Comparison of ENCODE assay signal across 1 cellular context in the genomic region with DNA sequence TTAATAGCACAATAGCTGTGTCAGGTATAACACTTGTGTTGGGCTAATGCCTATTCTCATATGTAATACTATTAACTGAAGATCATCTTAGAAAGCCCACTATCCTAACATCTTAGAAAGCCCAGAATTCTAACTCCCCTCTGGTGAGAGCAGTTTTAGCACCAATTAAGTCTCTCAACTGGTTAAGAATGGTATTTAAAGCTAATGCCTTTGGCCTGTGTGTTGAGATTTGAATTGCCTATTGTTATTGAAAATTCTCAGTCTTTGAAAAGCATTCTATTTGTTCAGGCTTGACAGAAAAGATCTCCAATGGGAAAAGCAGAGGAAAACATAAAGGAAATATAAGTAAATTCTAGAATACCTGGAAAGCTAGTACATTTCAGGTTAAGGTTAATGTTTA.
TF ChIP-seq lines count a peak whose summit lies in the region.

No MANE protein-coding gene starts in this region.

TF ChIP-seq in H1, 55 proteins besides CTCF, POLR2A, EP300 and RAD21 (continued from another document):
- TF ChIP-seq, protein P1, sequence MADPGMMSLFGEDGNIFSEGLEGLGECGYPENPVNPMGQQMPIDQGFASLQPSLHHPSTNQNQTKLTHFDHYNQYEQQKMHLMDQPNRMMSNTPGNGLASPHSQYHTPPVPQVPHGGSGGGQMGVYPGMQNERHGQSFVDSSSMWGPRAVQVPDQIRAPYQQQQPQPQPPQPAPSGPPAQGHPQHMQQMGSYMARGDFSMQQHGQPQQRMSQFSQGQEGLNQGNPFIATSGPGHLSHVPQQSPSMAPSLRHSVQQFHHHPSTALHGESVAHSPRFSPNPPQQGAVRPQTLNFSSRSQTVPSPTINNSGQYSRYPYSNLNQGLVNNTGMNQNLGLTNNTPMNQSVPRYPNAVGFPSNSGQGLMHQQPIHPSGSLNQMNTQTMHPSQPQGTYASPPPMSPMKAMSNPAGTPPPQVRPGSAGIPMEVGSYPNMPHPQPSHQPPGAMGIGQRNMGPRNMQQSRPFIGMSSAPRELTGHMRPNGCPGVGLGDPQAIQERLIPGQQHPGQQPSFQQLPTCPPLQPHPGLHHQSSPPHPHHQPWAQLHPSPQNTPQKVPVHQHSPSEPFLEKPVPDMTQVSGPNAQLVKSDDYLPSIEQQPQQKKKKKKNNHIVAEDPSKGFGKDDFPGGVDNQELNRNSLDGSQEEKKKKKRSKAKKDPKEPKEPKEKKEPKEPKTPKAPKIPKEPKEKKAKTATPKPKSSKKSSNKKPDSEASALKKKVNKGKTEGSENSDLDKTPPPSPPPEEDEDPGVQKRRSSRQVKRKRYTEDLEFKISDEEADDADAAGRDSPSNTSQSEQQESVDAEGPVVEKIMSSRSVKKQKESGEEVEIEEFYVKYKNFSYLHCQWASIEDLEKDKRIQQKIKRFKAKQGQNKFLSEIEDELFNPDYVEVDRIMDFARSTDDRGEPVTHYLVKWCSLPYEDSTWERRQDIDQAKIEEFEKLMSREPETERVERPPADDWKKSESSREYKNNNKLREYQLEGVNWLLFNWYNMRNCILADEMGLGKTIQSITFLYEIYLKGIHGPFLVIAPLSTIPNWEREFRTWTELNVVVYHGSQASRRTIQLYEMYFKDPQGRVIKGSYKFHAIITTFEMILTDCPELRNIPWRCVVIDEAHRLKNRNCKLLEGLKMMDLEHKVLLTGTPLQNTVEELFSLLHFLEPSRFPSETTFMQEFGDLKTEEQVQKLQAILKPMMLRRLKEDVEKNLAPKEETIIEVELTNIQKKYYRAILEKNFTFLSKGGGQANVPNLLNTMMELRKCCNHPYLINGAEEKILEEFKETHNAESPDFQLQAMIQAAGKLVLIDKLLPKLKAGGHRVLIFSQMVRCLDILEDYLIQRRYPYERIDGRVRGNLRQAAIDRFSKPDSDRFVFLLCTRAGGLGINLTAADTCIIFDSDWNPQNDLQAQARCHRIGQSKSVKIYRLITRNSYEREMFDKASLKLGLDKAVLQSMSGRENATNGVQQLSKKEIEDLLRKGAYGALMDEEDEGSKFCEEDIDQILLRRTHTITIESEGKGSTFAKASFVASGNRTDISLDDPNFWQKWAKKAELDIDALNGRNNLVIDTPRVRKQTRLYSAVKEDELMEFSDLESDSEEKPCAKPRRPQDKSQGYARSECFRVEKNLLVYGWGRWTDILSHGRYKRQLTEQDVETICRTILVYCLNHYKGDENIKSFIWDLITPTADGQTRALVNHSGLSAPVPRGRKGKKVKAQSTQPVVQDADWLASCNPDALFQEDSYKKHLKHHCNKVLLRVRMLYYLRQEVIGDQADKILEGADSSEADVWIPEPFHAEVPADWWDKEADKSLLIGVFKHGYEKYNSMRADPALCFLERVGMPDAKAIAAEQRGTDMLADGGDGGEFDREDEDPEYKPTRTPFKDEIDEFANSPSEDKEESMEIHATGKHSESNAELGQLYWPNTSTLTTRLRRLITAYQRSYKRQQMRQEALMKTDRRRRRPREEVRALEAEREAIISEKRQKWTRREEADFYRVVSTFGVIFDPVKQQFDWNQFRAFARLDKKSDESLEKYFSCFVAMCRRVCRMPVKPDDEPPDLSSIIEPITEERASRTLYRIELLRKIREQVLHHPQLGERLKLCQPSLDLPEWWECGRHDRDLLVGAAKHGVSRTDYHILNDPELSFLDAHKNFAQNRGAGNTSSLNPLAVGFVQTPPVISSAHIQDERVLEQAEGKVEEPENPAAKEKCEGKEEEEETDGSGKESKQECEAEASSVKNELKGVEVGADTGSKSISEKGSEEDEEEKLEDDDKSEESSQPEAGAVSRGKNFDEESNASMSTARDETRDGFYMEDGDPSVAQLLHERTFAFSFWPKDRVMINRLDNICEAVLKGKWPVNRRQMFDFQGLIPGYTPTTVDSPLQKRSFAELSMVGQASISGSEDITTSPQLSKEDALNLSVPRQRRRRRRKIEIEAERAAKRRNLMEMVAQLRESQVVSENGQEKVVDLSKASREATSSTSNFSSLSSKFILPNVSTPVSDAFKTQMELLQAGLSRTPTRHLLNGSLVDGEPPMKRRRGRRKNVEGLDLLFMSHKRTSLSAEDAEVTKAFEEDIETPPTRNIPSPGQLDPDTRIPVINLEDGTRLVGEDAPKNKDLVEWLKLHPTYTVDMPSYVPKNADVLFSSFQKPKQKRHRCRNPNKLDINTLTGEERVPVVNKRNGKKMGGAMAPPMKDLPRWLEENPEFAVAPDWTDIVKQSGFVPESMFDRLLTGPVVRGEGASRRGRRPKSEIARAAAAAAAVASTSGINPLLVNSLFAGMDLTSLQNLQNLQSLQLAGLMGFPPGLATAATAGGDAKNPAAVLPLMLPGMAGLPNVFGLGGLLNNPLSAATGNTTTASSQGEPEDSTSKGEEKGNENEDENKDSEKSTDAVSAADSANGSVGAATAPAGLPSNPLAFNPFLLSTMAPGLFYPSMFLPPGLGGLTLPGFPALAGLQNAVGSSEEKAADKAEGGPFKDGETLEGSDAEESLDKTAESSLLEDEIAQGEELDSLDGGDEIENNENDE (IDR thresholded peaks at IDR 0.05; ENCODE audit: insufficient replicate concordance, low read length) = peak; percentile 93
- TF ChIP-seq EGR1 (IDR thresholded peaks at IDR 0.05; ENCODE audit: borderline replicate concordance, low read depth, low read length) = no peak
- TF ChIP-seq SP1 (IDR thresholded peaks at IDR 0.05; ENCODE audit: low read depth, low read length) = peak; percentile 23; the same call in 1 of the 2 replicates
- TF ChIP-seq, protein P2, sequence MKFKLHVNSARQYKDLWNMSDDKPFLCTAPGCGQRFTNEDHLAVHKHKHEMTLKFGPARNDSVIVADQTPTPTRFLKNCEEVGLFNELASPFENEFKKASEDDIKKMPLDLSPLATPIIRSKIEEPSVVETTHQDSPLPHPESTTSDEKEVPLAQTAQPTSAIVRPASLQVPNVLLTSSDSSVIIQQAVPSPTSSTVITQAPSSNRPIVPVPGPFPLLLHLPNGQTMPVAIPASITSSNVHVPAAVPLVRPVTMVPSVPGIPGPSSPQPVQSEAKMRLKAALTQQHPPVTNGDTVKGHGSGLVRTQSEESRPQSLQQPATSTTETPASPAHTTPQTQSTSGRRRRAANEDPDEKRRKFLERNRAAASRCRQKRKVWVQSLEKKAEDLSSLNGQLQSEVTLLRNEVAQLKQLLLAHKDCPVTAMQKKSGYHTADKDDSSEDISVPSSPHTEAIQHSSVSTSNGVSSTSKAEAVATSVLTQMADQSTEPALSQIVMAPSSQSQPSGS (IDR thresholded peaks at IDR 0.05; ENCODE audit: low read length) = no peak
- TF ChIP-seq CREB1 (IDR thresholded peaks at IDR 0.05) = no peak
- no peak for TF ChIP-seq SP4 (IDR thresholded peaks at IDR 0.05; ENCODE audit: low read length)
- TF ChIP-seq NANOG (IDR thresholded peaks at IDR 0.05; ENCODE audit: insufficient read depth, low read depth, low read length, poor library complexity, severe bottlenecking) = peak; percentile 65
- TF ChIP-seq SAP30 (IDR thresholded peaks at IDR 0.05; ENCODE audit: insufficient read depth, insufficient replicate concordance, low read length) = no peak
- TF ChIP-seq JUND (IDR thresholded peaks at IDR 0.05; ENCODE audit: low read length) = no peak
- TF ChIP-seq TEAD4 (IDR thresholded peaks at IDR 0.05; ENCODE audit: low read depth, low read length) = no peak
- no peak for TF ChIP-seq CHD2 (IDR thresholded peaks at IDR 0.05; ENCODE audit: low read length)
- no peak for TF ChIP-seq BCL11A (IDR thresholded peaks at IDR 0.05; ENCODE audit: low read depth in 2 of 2, low read length in 2 of 2)
